10 cellular contexts compared by ENCODE assay signal in the genomic region with DNA sequence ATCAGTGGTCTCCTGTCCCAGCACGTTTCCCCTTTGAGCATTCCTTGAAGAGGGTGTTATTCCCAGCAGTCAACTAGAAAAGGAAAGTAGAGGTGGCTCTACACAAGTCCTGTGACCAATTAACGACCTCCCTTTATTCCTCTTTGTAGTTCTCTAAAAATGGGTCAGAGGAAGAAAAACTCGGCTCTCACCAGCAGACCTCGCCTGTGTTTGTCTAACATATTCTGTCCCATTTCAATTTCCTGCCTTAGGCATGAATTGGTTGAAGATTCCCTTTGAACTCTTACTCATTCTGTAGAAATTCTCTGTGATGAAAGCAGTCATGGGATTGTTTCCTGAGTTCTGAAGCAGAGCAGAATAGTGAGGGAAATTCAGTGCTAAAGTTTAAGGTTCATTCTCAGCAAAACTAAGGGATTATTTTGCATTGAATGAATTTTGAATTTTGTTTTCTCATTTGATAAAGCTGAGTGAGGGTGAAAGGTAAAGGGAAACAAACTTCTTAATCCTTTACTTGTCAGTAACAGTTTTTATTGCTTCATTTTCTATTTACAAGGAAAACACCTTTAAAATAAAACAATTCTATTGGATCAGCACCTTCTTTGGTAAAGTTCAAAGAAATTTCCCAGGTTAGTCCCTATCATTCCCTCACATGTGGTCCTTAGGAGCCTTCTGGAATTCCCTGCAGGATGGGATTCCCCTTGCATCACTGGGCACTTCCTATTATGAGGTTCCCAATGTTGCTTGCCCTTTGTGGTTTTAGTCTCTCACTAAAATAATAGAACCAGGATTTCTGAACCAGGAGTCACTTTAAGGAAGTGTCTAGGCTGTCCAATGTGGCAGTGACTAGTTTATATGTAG.
DNase-seq lines count a peak whose midpoint lies in the region; ATAC-seq, FAIRE-seq and TF ChIP-seq lines count a peak whose summit lies in the region.
"Had no signal": no experiment of that assay in that cellular context is flagged by ENCODE, and none has a peak within 500 bp of the region (broad histone marks: within the 10 kb centered on the region; RNA-seq: fewer than 3 reads in every experiment).

No MANE protein-coding gene starts in this region.

- H3K9me3 ChIP-seq in ascending aorta (no peaks in the 10 kb centered on the region), keratinocyte (ENCODE audit: control insufficient read depth, low read depth, low read length) (no peaks in the 10 kb centered on the region), tibial artery (no peaks in the 10 kb centered on the region)

- H3K27me3 ChIP-seq in ascending aorta (no peaks in the 10 kb centered on the region), keratinocyte (ENCODE audit: control insufficient read depth, extremely low read depth, insufficient read depth, low read length) (no peaks in the 10 kb centered on the region), tibial artery (no peaks in the 10 kb centered on the region)

- 13 to 23% methylated on average over 4 of the region's 4 CpGs for WGBS in lower leg skin, 2 donors

- FAIRE-seq in keratinocyte (lab: Jason Lieb, UNC) = peak; percentile 88

- H3K27ac ChIP-seq in ascending aorta (peak overlapping the region; percentile 17 to 36), keratinocyte (ENCODE audit: control insufficient read depth, insufficient read depth, low read length) (peak overlapping the region; percentile 89), tibial artery (peak overlapping the region; percentile 6 to 42)
- H3K27ac ChIP-seq: 22Rv1 had no signal

- peaks cover 6% of the 10 kb centered on the region for H3K27me3 Mint-ChIP-seq in nephron progenitor cell (ENCODE audit: low read depth, poor library complexity)
- H3K27me3 Mint-ChIP-seq: stimulated activated naive CD8-positive, alpha-beta T cell treated with anti-CD3 and anti-CD28 coated beads, Interleukin-15, Interleukin-2, amounts not matched to agents 100 ng/mL and 50 ng/mL, for 24 hours had no signal

- H3K4me1 ChIP-seq in ascending aorta (peaks cover 0 to 3% of the 10 kb centered on the region in 2 donors), keratinocyte (ENCODE audit: control insufficient read depth, extremely low read depth, insufficient read depth, low read length) (peaks cover 31% of the 10 kb centered on the region), tibial artery (peaks cover 0 to 23% (median 10%) of the 10 kb centered on the region in 4 donors)

- no peak overlapping the region for H3K4me3 ChIP-seq in ascending aorta
- H3K4me3 ChIP-seq in keratinocyte (ENCODE audit: control insufficient read depth in 2 of 3, extremely low read depth in 1 of 3, insufficient read depth in 2 of 3, low read depth in 1 of 3, low read length in 3 of 3) = peak overlapping the region in 2 of 3 experiments; percentile 29 to 51
- H3K4me3 ChIP-seq in tibial artery = no peak overlapping the region
- no peak overlapping the region for H3K4me3 ChIP-seq in lower leg skin (ENCODE audit: low read depth, poor library complexity, severe bottlenecking)

- no peak for ATAC-seq in HG03045 (IDR thresholded peaks at IDR 0.05; ENCODE audit: unreplicated experiment)

- DNase-seq in DMS53 (lab: John Stamatoyannopoulos, UW) (peak; percentile 26), DMS53 treated with DMSO at 0.1 percent for 48 hours (lab: John Stamatoyannopoulos, UW; ENCODE audit: unreplicated experiment) (no peak), ascending aorta (ENCODE audit: low spot score in 2 of 2) (no peak), keratinocyte (ENCODE audit: low read depth, low spot score) (no peak), tibial artery (no peak), lower leg skin (ENCODE audit: low spot score in 2 of 2) (no peak), nephron progenitor cell (no peak)

- dilution Hi-C loops in keratinocyte (cut with MboI; ENCODE audit: extremely low pct_ligation_motif_present, low sequenced_read_pairs) = no loop called here

- no peak overlapping the region for H3K27ac Mint-ChIP-seq in nephron progenitor cell
- H3K27ac Mint-ChIP-seq: stimulated activated naive CD8-positive, alpha-beta T cell treated with anti-CD3 and anti-CD28 coated beads, Interleukin-15, Interleukin-2, amounts not matched to agents 100 ng/mL and 50 ng/mL, for 24 hours had no signal

- H3K36me3 Mint-ChIP-seq in nephron progenitor cell (ENCODE audit: low read depth) = no peaks in the 10 kb centered on the region

- no peak for TF ChIP-seq POLR2A in lower leg skin (IDR thresholded peaks at IDR 0.05)

- no peaks in the 10 kb centered on the region for H3K9me3 Mint-ChIP-seq in nephron progenitor cell
- H3K9me3 Mint-ChIP-seq: stimulated activated naive CD8-positive, alpha-beta T cell treated with anti-CD3 and anti-CD28 coated beads, Interleukin-15, Interleukin-2, amounts not matched to agents 100 ng/mL and 50 ng/mL, for 24 hours had no signal

- peak overlapping the region; percentile 73 for H3K9ac ChIP-seq in keratinocyte (ENCODE audit: control insufficient read depth, extremely low read depth, insufficient read depth, low read length)

- peak overlapping the region; percentile 90 for H3K4me2 ChIP-seq in keratinocyte (ENCODE audit: control insufficient read depth, extremely low read depth, insufficient read depth, low read depth, low read length)

- H3K4me3 Mint-ChIP-seq in nephron progenitor cell = no peak overlapping the region
- H3K4me3 Mint-ChIP-seq: stimulated activated naive CD8-positive, alpha-beta T cell treated with anti-CD3 and anti-CD28 coated beads, Interleukin-15, Interleukin-2, amounts not matched to agents 100 ng/mL and 50 ng/mL, for 24 hours had no signal

- no peaks in the 10 kb centered on the region for H4K20me1 ChIP-seq in keratinocyte (ENCODE audit: control insufficient read depth, extremely low read depth, insufficient read depth, low read length)

- TF ChIP-seq CTCF in ascending aorta (IDR thresholded peaks at IDR 0.05) (no peak), keratinocyte (optimal IDR thresholded peaks at IDR 0.05 in 1 of 3, IDR thresholded peaks at IDR 0.05 in 1 of 3, conservative IDR thresholded peaks at IDR 0.05 in 1 of 3; ENCODE audit: extremely low read depth in 1 of 3, insufficient read depth in 2 of 3, low read length in 3 of 3) (no peak), tibial artery (IDR thresholded peaks at IDR 0.05) (no peak), lower leg skin (IDR thresholded peaks at IDR 0.05) (no peak), nephron progenitor cell (IDR thresholded peaks at IDR 0.05) (no peak)

- H3K36me3 ChIP-seq in ascending aorta = no peaks in the 10 kb centered on the region
- no peaks in the 10 kb centered on the region for H3K36me3 ChIP-seq in keratinocyte (ENCODE audit: control insufficient read depth in 2 of 2, extremely low read depth in 1 of 2, insufficient read depth in 2 of 2, low read length in 2 of 2)
- no peaks in the 10 kb centered on the region for H3K36me3 ChIP-seq in tibial artery

- intact Hi-C loops in ascending aorta (cut with DNase I) (no loop called here), tibial artery (cut with DNase I; ENCODE audit: low total_unique reads) (no loop called here), lower leg skin (cut with DNase I; ENCODE audit: low total_unique reads) (no loop called here)

- no peaks in the 10 kb centered on the region for H3K79me2 ChIP-seq in keratinocyte (ENCODE audit: control insufficient read depth, insufficient read depth, low read length)

- H3K9me1 ChIP-seq in keratinocyte (ENCODE audit: control insufficient read depth, extremely low read depth, insufficient read depth, low read length) = no peaks in the 10 kb centered on the region

- H3K4me1 Mint-ChIP-seq in nephron progenitor cell = peaks cover 21% of the 10 kb centered on the region

- H2AFZ ChIP-seq in keratinocyte (ENCODE audit: control insufficient read depth, low read length) = peak overlapping the region; percentile 68

Comparison
In these comparisons a context has a peak if more than half of its experiments do, and no peak if none do; other contexts are left out.
1. H3K27ac ChIP-seq: peak in every context shown above with its lines; median percentile 89 in keratinocyte; 26 in ascending aorta; 24 in tibial artery.
2. H3K4me3 ChIP-seq: peak in keratinocyte (2 of 3); none in ascending aorta (0 of 2), tibial artery (0 of 2) and lower leg skin (single experiment).